In the genomic region with DNA sequence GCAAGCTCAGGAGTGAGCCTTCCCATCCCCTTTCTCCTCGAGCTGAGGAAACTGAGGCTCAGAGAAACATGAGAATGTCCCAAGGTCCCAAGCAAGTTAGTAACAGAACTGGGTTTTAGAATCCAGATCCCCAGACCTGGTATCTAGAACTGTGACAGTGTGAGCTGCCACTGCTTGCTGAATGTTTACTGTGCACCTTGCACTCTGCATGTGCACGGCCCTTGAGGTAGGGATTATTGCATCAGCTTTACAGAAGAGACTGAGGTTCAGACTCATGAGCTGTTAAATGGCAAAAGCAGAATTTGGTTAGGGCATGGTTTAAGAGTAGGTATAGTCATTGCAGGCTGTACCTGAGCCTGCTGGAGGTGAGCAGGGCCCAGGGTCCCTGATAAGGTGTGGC, we compare ENCODE assay signal across 16 cellular contexts. TPM values are rescaled to one million over a fixed set of nuclear protein-coding genes. Genes with fewer than 3 reads are reported as not detected.
DNase-seq lines count a peak whose midpoint lies in the region; ATAC-seq and TF ChIP-seq lines count a peak whose summit lies in the region.
"Had no signal": no experiment of that assay in that cellular context is flagged by ENCODE, and none has a peak within 500 bp of the region (broad histone marks: within the 10 kb centered on the region; RNA-seq: fewer than 3 reads in every experiment).

No MANE protein-coding gene starts in this region.

- peak; percentile 36 for DNase-seq in NCI-H2107 treated with DMSO at 0.1 percent for 48 hours (lab: John Stamatoyannopoulos, UW; ENCODE audit: unreplicated experiment)
- DNase-seq in NCI-H2107 (lab: John Stamatoyannopoulos, UW): no peak
- DNase-seq in left lobe of liver (ENCODE audit: low spot score): no peak
- no peak for DNase-seq in type B pancreatic cell (ENCODE audit: extremely low spot score, unreplicated experiment)
- DNase-seq in activated T-cell treated with anti-CD3 and anti-CD28 coated beads for 4 hours: no peak
- no peak for DNase-seq in NOMO-1 (lab: John Stamatoyannopoulos, UW; ENCODE audit: unreplicated experiment in 2 of 2)
- DNase-seq: AML-193, Caco-2, IMR-90 had no signal

- H3K27ac Mint-ChIP-seq in type B pancreatic cell: no peak overlapping the region
- H3K27ac Mint-ChIP-seq: CD8-positive, alpha-beta memory T cell had no signal

- no peaks in the 10 kb centered on the region for H3K9me3 Mint-ChIP-seq in type B pancreatic cell

- POLR2A ChIA-PET in HEK293 (lab: Yijun Ruan, JAX): no interaction called here

- no peak overlapping the region for H3K27ac ChIP-seq in HEK293 (ENCODE audit: extremely low read depth, low read depth, low read length)
- H3K27ac ChIP-seq: 22Rv1, BLaER1 had no signal

- peaks cover 6% of the 10 kb centered on the region for H3K4me1 Mint-ChIP-seq in type B pancreatic cell (ENCODE audit: unreplicated experiment)

- ATAC-seq in left lobe of liver: peak; percentile 87
- ATAC-seq: GM12878, HCT116 had no signal

- H3K36me3 ChIP-seq in HEK293 (ENCODE audit: control insufficient read depth in 2 of 2, insufficient read depth in 1 of 2, low read length in 2 of 2): no peaks in the 10 kb centered on the region
- H3K36me3 ChIP-seq: BLaER1 had no signal

- peaks cover 43% of the 10 kb centered on the region for H3K27me3 Mint-ChIP-seq in type B pancreatic cell

- no peaks in the 10 kb centered on the region for H3K36me3 Mint-ChIP-seq in type B pancreatic cell
- H3K36me3 Mint-ChIP-seq: CD8-positive, alpha-beta memory T cell had no signal

- no peak overlapping the region for H3K4me3 ChIP-seq in HEK293 (ENCODE audit: low read depth, low read length)
- H3K4me3 ChIP-seq: BLaER1, GM12878 had no signal

- no peaks in the 10 kb centered on the region for H3K9me3 ChIP-seq in HEK293 (ENCODE audit: control insufficient read depth, insufficient read depth, low read depth, low read length)
- H3K9me3 ChIP-seq: BLaER1, Caco-2 had no signal

- TF ChIP-seq CTCF in HEK293 (tag by site-specific recombination; IDR thresholded peaks at IDR 0.05) (no peak), type B pancreatic cell (conservative IDR thresholded peaks at IDR 0.05) (no peak)

- H3K4me3 Mint-ChIP-seq in type B pancreatic cell: peak overlapping the region; percentile 19
- H3K4me3 Mint-ChIP-seq: CD8-positive, alpha-beta memory T cell had no signal

- H3K4me1 ChIP-seq in HEK293 (ENCODE audit: control insufficient read depth, insufficient read depth, low read length): no peaks in the 10 kb centered on the region
- H3K4me1 ChIP-seq: Caco-2 had no signal

- CTCF ChIA-PET in HEK293 (lab: Yijun Ruan, JAX): interaction anchor here (0.6 to 1.1 kb wide), 2 partner anchors 22 to 27 kb away, joined by 3 to 4 read pairs; no protein-coding TSS in a partner anchor

TF ChIP-seq in HEK293, 187 proteins besides CTCF, POLR2A, EP300 and RAD21:
- TF ChIP-seq BCL11B (tag by site-specific recombination; IDR thresholded peaks at IDR 0.05; ENCODE audit: low read depth) (no peak), HOXD13 (CRISPR knock-in tag; IDR thresholded peaks at IDR 0.05; ENCODE audit: borderline replicate concordance) (0 out of 2 replicates have a peak, but pooled peaks have one; percentile 29), ZNF707 (tag by site-specific recombination; IDR thresholded peaks at IDR 0.05) (no peak), ZNF292 (tag by site-specific recombination; IDR thresholded peaks at IDR 0.05; ENCODE audit: borderline replicate concordance, low read depth) (no peak)

RNA-seq across cellular contexts. Expression of gene MPPED1, which starts 3.8 kb away (rescaled TPM):
- total RNA-seq in left lobe of liver: 2.6 TPM
- 0.83 and 1.2 TPM in 2 replicates for total RNA-seq in type B pancreatic cell (ENCODE audit: low replicate concordance)
- total RNA-seq: Caco-2; CD8-positive, alpha-beta memory T cell; Daoy; IMR-90 had no signal
